Comparison of ENCODE assay signal across 8 cellular contexts in the genomic region with DNA sequence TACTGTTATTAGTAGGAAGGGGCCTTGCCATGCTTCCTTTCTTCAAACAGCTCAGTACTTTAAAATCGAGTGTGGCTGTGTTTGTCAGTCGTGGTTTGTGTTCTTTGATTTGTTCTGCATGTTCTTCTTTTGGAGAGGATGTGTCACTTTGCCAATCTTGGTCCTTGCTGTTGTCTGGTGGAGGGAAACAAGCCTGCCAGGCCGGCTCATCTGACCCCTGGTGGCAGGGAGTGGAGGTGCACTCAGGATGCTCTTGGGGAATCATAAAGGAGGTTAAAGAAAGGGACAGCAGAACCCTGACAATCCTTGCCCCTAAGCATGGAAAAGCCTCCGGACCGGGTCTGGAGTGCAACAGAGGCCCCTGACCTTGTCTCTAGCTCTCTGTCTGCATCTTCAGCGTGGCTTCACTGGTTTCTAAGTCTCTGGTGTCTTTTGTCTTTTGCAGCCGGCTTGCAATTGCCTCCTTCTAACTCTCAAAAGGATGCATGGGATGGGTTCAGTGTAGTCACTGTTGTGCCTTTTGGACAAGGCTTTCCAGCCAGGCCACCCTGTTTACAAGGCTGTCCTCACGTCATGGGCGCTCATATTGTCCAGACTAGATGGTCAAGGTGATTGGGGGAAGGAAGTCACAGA.
DNase-seq lines count a peak whose midpoint lies in the region; ATAC-seq, FAIRE-seq and TF ChIP-seq lines count a peak whose summit lies in the region.

No MANE protein-coding gene starts in this region.

- ATAC-seq in GM19467 (IDR thresholded peaks at IDR 0.05; ENCODE audit: unreplicated experiment): peak; percentile 88

- H3K9me3 ChIP-seq in uterus: no peaks in the 10 kb centered on the region

- no peaks in the 10 kb centered on the region for H3K36me3 Mint-ChIP-seq in progenitor cell of endocrine pancreas (ENCODE audit: insufficient read depth)

- no peak for FAIRE-seq in D721Med (lab: Jason Lieb, UNC)

- no peak for TF ChIP-seq POLR2A in uterus (IDR thresholded peaks at IDR 0.05)

- intact Hi-C loops in uterus (cut with DNase I; ENCODE audit: low total_unique reads): no loop called here

- no peak overlapping the region for H3K27ac ChIP-seq in HL-60 (replicated peaks)
- no peak overlapping the region for H3K27ac ChIP-seq in uterus

- H3K4me3 ChIP-seq in HL-60 (replicated peaks; ENCODE audit: insufficient read depth, low read length): no peak overlapping the region
- H3K4me3 ChIP-seq in uterus: no peak overlapping the region

- no peaks in the 10 kb centered on the region for H3K9me3 Mint-ChIP-seq in progenitor cell of endocrine pancreas (ENCODE audit: low read depth)

- H3K27me3 Mint-ChIP-seq in progenitor cell of endocrine pancreas: no peaks in the 10 kb centered on the region

- peaks cover 15% of the 10 kb centered on the region for H3K4me1 Mint-ChIP-seq in progenitor cell of endocrine pancreas (ENCODE audit: low read depth)

- H3K27ac Mint-ChIP-seq in progenitor cell of endocrine pancreas: no peak overlapping the region

- H3K27me3 ChIP-seq in HL-60 (ENCODE audit: insufficient read depth, poor library complexity, severe bottlenecking) (no peaks in the 10 kb centered on the region), uterus (no peaks in the 10 kb centered on the region)

- no peaks in the 10 kb centered on the region for H3K36me3 ChIP-seq in uterus

- no peaks in the 10 kb centered on the region for H3K4me1 ChIP-seq in uterus

- DNase-seq in D721Med (ENCODE audit: insufficient read length, low spot score): peak; percentile 18
- DNase-seq in HL-60 (ENCODE audit: low read depth in 1 of 2, low spot score in 1 of 2): peak; percentile 15 to 64
- peak; percentile 22 for DNase-seq in SHP77 treated with DMSO at 0.1 percent for 48 hours (lab: John Stamatoyannopoulos, UW)
- peak; percentile 85 for DNase-seq in activated effector memory CD4-positive, alpha-beta T cell treated with anti-CD3 and anti-CD28 coated beads, Interleukin-2, amount 50 U/mL, for 16 hours
- peak; percentile 88 for DNase-seq in globus pallidus (ENCODE audit: low spot score)
- DNase-seq in progenitor cell of endocrine pancreas (ENCODE audit: low spot score, unreplicated experiment): peak; percentile 54
- peak; percentile 28 to 53 for DNase-seq in uterus

- no peak overlapping the region for H3K4me3 Mint-ChIP-seq in progenitor cell of endocrine pancreas (ENCODE audit: low read depth)

- TF ChIP-seq CTCF in D721Med (IDR thresholded peaks at IDR 0.05; ENCODE audit: insufficient read depth, missing control alignments) (peak; percentile 92), HL-60 (IDR thresholded peaks at IDR 0.05; ENCODE audit: insufficient read depth, low read length) (peak; percentile 84), progenitor cell of endocrine pancreas (IDR thresholded peaks at IDR 0.05; ENCODE audit: unreplicated experiment) (peak; percentile 85), uterus (IDR thresholded peaks at IDR 0.05) (peak; percentile 57 to 83 (median 60))

Comparison
In these comparisons a context has a peak if more than half of its experiments do, and no peak if none do; other contexts are left out.
1. DNase-seq: peak in every context shown above with its lines; median percentile 88 in globus pallidus; 85 in activated effector memory CD4-positive, alpha-beta T cell treated with anti-CD3 and anti-CD28 coated beads, Interleukin-2, amount 50 U/mL, for 16 hours; 54 in progenitor cell of endocrine pancreas; 40 in uterus; 40 in HL-60; 22 in SHP77 treated with DMSO at 0.1 percent for 48 hours; 18 in D721Med.